8 cellular contexts compared by ENCODE assay signal in genomic region chr19:29587518-29587986, GRCh38. TPM values are rescaled to one million over a fixed set of nuclear protein-coding genes. Genes with fewer than 3 reads are reported as not detected.
DNase-seq lines count a peak whose midpoint lies in the region; ATAC-seq and TF ChIP-seq lines count a peak whose summit lies in the region.

No MANE protein-coding gene starts in this region.

- POLR2A ChIA-PET in naive thymus-derived CD8-positive, alpha-beta T cell (lab: Charles Lee): interaction anchor here (1.2 kb wide), 1 partner anchor 19 kb away, joined by 3 read pairs; the partner anchor contains the start of gene POP4

- peaks cover 0 to 14% (median 0%) of the 10 kb centered on the region in 3 donors for H3K36me3 Mint-ChIP-seq in naive thymus-derived CD8-positive, alpha-beta T cell

- peaks cover 0 to 18% (median 2%) of the 10 kb centered on the region in 9 donors for H3K9me3 Mint-ChIP-seq in naive thymus-derived CD8-positive, alpha-beta T cell

- peaks cover 7 to 24% (median 15%) of the 10 kb centered on the region in 5 donors for H3K27me3 Mint-ChIP-seq in naive thymus-derived CD8-positive, alpha-beta T cell

- in situ Hi-C loops in G401 (cut with HindIII; ENCODE audit: low sequenced_read_pairs): no loop called here

- peaks cover 5 to 11% (median 8%) of the 10 kb centered on the region in 4 donors for H3K4me1 Mint-ChIP-seq in naive thymus-derived CD8-positive, alpha-beta T cell

- TF ChIP-seq POLR2A in GM18505 (IDR thresholded peaks at IDR 0.05; ENCODE audit: borderline replicate concordance, extremely low read depth, insufficient read depth, insufficient read length): no peak

- peak; percentile 23 to 24 for DNase-seq in activated CD8-positive, alpha-beta memory T cell treated with anti-CD3 and anti-CD28 coated beads for 1 hour (ENCODE audit: extremely low read depth in 1 of 2, low read depth in 1 of 2)
- peak in 8 of 10 donors; percentile 5 to 70 (median 31) for DNase-seq in naive thymus-derived CD8-positive, alpha-beta T cell
- DNase-seq in NCI-H2029 (lab: John Stamatoyannopoulos, UW) (no peak), G401 (ENCODE audit: low spot score) (no peak), NCI-H226 (no peak)

- ATAC-seq in GM18505 (IDR thresholded peaks at IDR 0.05; ENCODE audit: unreplicated experiment) (peak; percentile 88), HG03095 (IDR thresholded peaks at IDR 0.05; ENCODE audit: unreplicated experiment) (peak; percentile 85), HG03135 (IDR thresholded peaks at IDR 0.05; ENCODE audit: unreplicated experiment) (no peak)
- peak; percentile 97 to 98 for ATAC-seq in naive thymus-derived CD8-positive, alpha-beta T cell

- H3K27ac Mint-ChIP-seq in naive thymus-derived CD8-positive, alpha-beta T cell: peak overlapping the region in 8 of 10 donors; percentile 22 to 98 (median 78)

- H3K4me3 Mint-ChIP-seq in naive thymus-derived CD8-positive, alpha-beta T cell: peak overlapping the region in 2 of 10 donors; percentile 8 to 39

RNA-seq across cellular contexts. Expression of gene POP4, which starts 18.5 kb away (rescaled TPM):
- total RNA-seq in naive thymus-derived CD8-positive, alpha-beta T cell: 10 to 100 TPM; 67.5 to 67.9 TPM
- polyA plus RNA-seq in naive thymus-derived CD8-positive, alpha-beta T cell: 100 to 1,000 TPM; 125 to 130 (median 127) TPM
- 81.4 and 157 TPM in 2 replicates for total RNA-seq in G401 (2014; rRNA removed; shearing (Covaris generic))

Comparison
In these comparisons a context has a peak if more than half of its experiments do, and no peak if none do; other contexts are left out.
1. DNase-seq: peak in activated CD8-positive, alpha-beta memory T cell treated with anti-CD3 and anti-CD28 coated beads for 1 hour (2 of 2) and naive thymus-derived CD8-positive, alpha-beta T cell (8 of 10); none in NCI-H2029 (single experiment), G401 (single experiment) and NCI-H226 (single experiment).